In genomic region chr2:134357814-134358213, GRCh38 we compare ENCODE assay signal across 8 cellular contexts.
"Had no signal": no experiment of that assay in that cellular context is flagged by ENCODE, and none has a peak within 500 bp of the region (broad histone marks: within the 10 kb centered on the region; RNA-seq: fewer than 3 reads in every experiment).

No MANE protein-coding gene starts in this region.

- ATAC-seq: GM12878 had no signal

- DNase-seq: GDM1, GF-D8 had no signal

- H3K4me3 ChIP-seq: GM12878 had no signal

- FAIRE-seq: G401.6, GM12878, GM12891, GM12892, GM18507, GM19239 had no signal
